In genomic region chr10:91541481-91541880, GRCh38 we compare ENCODE assay signal across 1 cellular context.
TF ChIP-seq lines count a peak whose summit lies in the region.

No MANE protein-coding gene starts in this region.

TF ChIP-seq in SK-N-SH, 30 proteins besides CTCF, POLR2A, EP300 and RAD21 (continued from another document):
- TF ChIP-seq MEF2A (IDR thresholded peaks at IDR 0.05; ENCODE audit: borderline replicate concordance, low read depth) (no peak), GABPA (IDR thresholded peaks at IDR 0.05; ENCODE audit: low read depth) (no peak), FOSL2 (IDR thresholded peaks at IDR 0.05; ENCODE audit: borderline replicate concordance, low read depth) (no peak), IRF3 (IDR thresholded peaks at IDR 0.05; ENCODE audit: low read depth, low read length) (no peak)
